Comparison of ENCODE assay signal across 10 cellular contexts in genomic region chr1:9371391-9371935, GRCh38.
DNase-seq lines count a peak whose midpoint lies in the region; ATAC-seq, FAIRE-seq and TF ChIP-seq lines count a peak whose summit lies in the region.
"Had no signal": no experiment of that assay in that cellular context is flagged by ENCODE, and none has a peak within 500 bp of the region (broad histone marks: within the 10 kb centered on the region; RNA-seq: fewer than 3 reads in every experiment).

No MANE protein-coding gene starts in this region.

- H3K27me3 ChIP-seq in HepG2 (ENCODE audit: control insufficient read depth in 1 of 2, insufficient read depth in 2 of 2, low read length in 2 of 2), result peaks cover 0 to 12% of the 10 kb centered on the region in 2 experiments; a peak in 1 of 5 replicates
- no peaks in the 10 kb centered on the region for H3K27me3 ChIP-seq in stomach smooth muscle (ENCODE audit: control insufficient read depth in 1 of 2, insufficient read depth in 2 of 2, low read length in 2 of 2)

- H3K4me1 ChIP-seq in HepG2 (ENCODE audit: insufficient read depth, low read length), result peaks cover 21% of the 10 kb centered on the region
- peaks cover 66% of the 10 kb centered on the region for H3K4me1 ChIP-seq in stomach smooth muscle (ENCODE audit: control insufficient read depth, insufficient read depth, low read length)

- no peak overlapping the region for H3K4me2 ChIP-seq in HepG2 (ENCODE audit: low read depth, low read length)

- intact Hi-C loops in HepG2 (cut with micrococcal nuclease; ENCODE audit: unreplicated experiment), result no loop called here

- H3K27ac ChIP-seq in HepG2 (ENCODE audit: extremely low read length, insufficient read depth, low read length), result no peak overlapping the region
- peak overlapping the region; percentile 89 for H3K27ac ChIP-seq in stomach smooth muscle (ENCODE audit: low read length)

- H3K4me1 Mint-ChIP-seq in HFFc6 (ENCODE audit: low read depth), result peaks cover 11% of the 10 kb centered on the region
- H3K4me1 Mint-ChIP-seq: stimulated activated effector memory CD8-positive, alpha-beta T cell treated with anti-CD3 and anti-CD28 coated beads, Interleukin-12 subunit alpha, Interleukin-12 subunit beta, amount 100 ng/mL, for 72 hours had no signal

- H3K36me3 Mint-ChIP-seq in HFFc6 (ENCODE audit: low read depth), result no peaks in the 10 kb centered on the region
- H3K36me3 Mint-ChIP-seq: activated naive CD4-positive, alpha-beta T cell treated with anti-CD3 and anti-CD28 coated beads, Interleukin-2, amount 50 U/mL, for 24 hours had no signal

- TF ChIP-seq CTCF in HFFc6 (IDR thresholded peaks at IDR 0.05), result no peak
- no peak for TF ChIP-seq CTCF in HepG2 (CRISPR knock-in tag; IDR thresholded peaks at IDR 0.05)

- in situ Hi-C loops in HepG2 (cut with HindIII; ENCODE audit: extremely low pct_ligation_motif_present, low pct_unique_long_range_greater_than_20kb), result no loop called here

- H2AFZ ChIP-seq in HepG2 (ENCODE audit: low read length), result no peak overlapping the region

- H3K36me3 ChIP-seq in HepG2 (replicated peaks in 1 of 2; ENCODE audit: control insufficient read depth in 1 of 2, insufficient read depth in 2 of 2, low read length in 2 of 2), result no peaks in the 10 kb centered on the region
- peaks cover 2 to 5% of the 10 kb centered on the region in 2 donors for H3K36me3 ChIP-seq in stomach smooth muscle (ENCODE audit: control insufficient read depth in 2 of 2, insufficient read depth in 2 of 2, low read length in 2 of 2)

- no peak for FAIRE-seq in HepG2 (lab: Jason Lieb, UNC)

- DNase-seq in HFFc6 (peak; percentile 15), dermis microvascular lymphatic vessel endothelial cell (ENCODE audit: low read depth in 2 of 2) (peak; percentile 72 to 93), HepG2 (ENCODE audit: low spot score) (peak; percentile 11)
- no peak for DNase-seq in stimulated activated CD4-positive, alpha-beta T cell treated with anti-CD3 and anti-CD28 coated beads, Interleukin-1b, Interleukin-23, amount 100 ng/mL, for 48 hours

- peaks cover 2% of the 10 kb centered on the region; the same call in 1 of the 2 replicates for H3K27me3 Mint-ChIP-seq in HFFc6 (ENCODE audit: insufficient read depth)
- H3K27me3 Mint-ChIP-seq: activated naive CD4-positive, alpha-beta T cell treated with anti-CD3 and anti-CD28 coated beads, Interleukin-2, amount 50 U/mL, for 24 hours had no signal

- 65% methylated on average over 15 of the region's 15 CpGs for WGBS in HepG2 (ENCODE audit: low lambda C conversion rate)

- no peak for TF ChIP-seq RAD21 in HepG2 (CRISPR knock-in tag; IDR thresholded peaks at IDR 0.05)

- TF ChIP-seq EP300 in HepG2 (IDR thresholded peaks at IDR 0.05; ENCODE audit: low read depth in 2 of 2, low read length in 2 of 2) (no peak), HepG2 (CRISPR knock-in tag; IDR thresholded peaks at IDR 0.05; ENCODE audit: borderline replicate concordance) (no peak)

- no peak overlapping the region for H3K4me3 Mint-ChIP-seq in HFFc6
- H3K4me3 Mint-ChIP-seq: activated naive CD4-positive, alpha-beta T cell treated with anti-CD3 and anti-CD28 coated beads, Interleukin-2, amount 50 U/mL, for 24 hours; stimulated activated effector memory CD8-positive, alpha-beta T cell treated with anti-CD3 and anti-CD28 coated beads, Interleukin-12 subunit alpha, Interleukin-12 subunit beta, amount 100 ng/mL, for 72 hours had no signal

- no peak for TF ChIP-seq POLR2A in HepG2 (IDR thresholded peaks at IDR 0.05; ENCODE audit: insufficient read depth in 1 of 2, low read depth in 2 of 2, low read length in 2 of 2)

- CTCF ChIA-PET in HepG2 (lab: Yijun Ruan, JAX; ENCODE audit: low intra/inter-chr PET ratio, low total read pairs), result no interaction called here

- H4K20me1 ChIP-seq in HepG2 (ENCODE audit: insufficient read depth, low read length), result no peaks in the 10 kb centered on the region

- no peaks in the 10 kb centered on the region for H3K79me2 ChIP-seq in HepG2 (ENCODE audit: insufficient read depth, low read length)

- H3K4me3 ChIP-seq in HepG2 (replicated peaks in 1 of 3; ENCODE audit: insufficient read depth in 1 of 3, low read depth in 2 of 3, low read length in 3 of 3) (no peak overlapping the region), stomach smooth muscle (ENCODE audit: low read length in 2 of 2) (peak overlapping the region in 1 of 2 donors; percentile 29)

- POLR2A ChIA-PET in HepG2 (lab: Yijun Ruan, JAX), result no interaction called here

- no peak overlapping the region for H3K27ac Mint-ChIP-seq in HFFc6
- H3K27ac Mint-ChIP-seq: activated naive CD4-positive, alpha-beta T cell treated with anti-CD3 and anti-CD28 coated beads, Interleukin-2, amount 50 U/mL, for 24 hours; stimulated activated effector memory CD8-positive, alpha-beta T cell treated with anti-CD3 and anti-CD28 coated beads, Interleukin-12 subunit alpha, Interleukin-12 subunit beta, amount 100 ng/mL, for 72 hours had no signal

- H3K9me3 ChIP-seq in HepG2 (ENCODE audit: low read length) (no peaks in the 10 kb centered on the region), stomach smooth muscle (ENCODE audit: control insufficient read depth in 2 of 2, low read length in 2 of 2) (no peaks in the 10 kb centered on the region)

- no TSS peak for BruUV-seq in HepG2 (replicated peaks; lab: Mats Ljungman, UMichigan)

- no peak overlapping the region for H3K9ac ChIP-seq in HepG2 (ENCODE audit: insufficient read depth, low read depth, low read length)
- H3K9ac ChIP-seq in stomach smooth muscle (ENCODE audit: low read length in 2 of 2), result peak overlapping the region; percentile 45 to 76

- H3K9me3 Mint-ChIP-seq in HFFc6, result no peaks in the 10 kb centered on the region
- H3K9me3 Mint-ChIP-seq: activated naive CD4-positive, alpha-beta T cell treated with anti-CD3 and anti-CD28 coated beads, Interleukin-2, amount 50 U/mL, for 24 hours; stimulated activated effector memory CD8-positive, alpha-beta T cell treated with anti-CD3 and anti-CD28 coated beads, Interleukin-12 subunit alpha, Interleukin-12 subunit beta, amount 100 ng/mL, for 72 hours had no signal

- ATAC-seq in HepG2 (no peak; the same call in 2 of the 3 replicates), GM21528 (IDR thresholded peaks at IDR 0.05; ENCODE audit: low FRiP score, unreplicated experiment) (no peak), GM19035 (IDR thresholded peaks at IDR 0.05; ENCODE audit: unreplicated experiment) (no peak), HG03457 (IDR thresholded peaks at IDR 0.05; ENCODE audit: unreplicated experiment) (no peak)
- ATAC-seq: stimulated activated effector memory CD8-positive, alpha-beta T cell treated with anti-CD3 and anti-CD28 coated beads, Interleukin-12 subunit alpha, Interleukin-12 subunit beta, amount 100 ng/mL, for 72 hours had no signal

TF ChIP-seq in HepG2, 621 proteins besides CTCF, POLR2A, EP300 and RAD21:
- no peak for TF ChIP-seq ZNF234 (CRISPR knock-in tag; conservative IDR thresholded peaks at IDR 0.05)
- TF ChIP-seq RFX1 (IDR thresholded peaks at IDR 0.05), result peak; percentile 31; the same call in 1 of the 2 replicates
